9 cellular contexts compared by ENCODE assay signal in the genomic region with DNA sequence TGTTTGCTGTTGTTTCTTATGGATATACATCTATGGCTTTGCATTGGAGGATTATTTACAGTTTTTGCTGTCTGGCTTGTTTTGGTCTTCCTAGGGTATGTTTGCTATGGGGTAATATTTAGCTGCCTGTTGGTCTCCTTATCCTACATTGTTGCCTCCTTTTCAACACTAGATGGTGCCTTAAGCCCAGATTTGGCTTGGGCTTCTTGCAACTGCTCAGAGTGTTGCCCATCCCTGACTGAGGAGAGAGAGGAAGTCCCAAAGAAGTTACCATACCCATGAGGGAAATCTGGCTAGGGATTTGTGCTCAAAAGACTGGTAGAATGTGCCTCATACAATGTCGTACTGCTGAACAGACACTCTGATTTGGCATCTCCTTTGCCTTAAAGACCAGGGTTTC.
DNase-seq lines count a peak whose midpoint lies in the region; ATAC-seq and TF ChIP-seq lines count a peak whose summit lies in the region.
"Had no signal": no experiment of that assay in that cellular context is flagged by ENCODE, and none has a peak within 500 bp of the region (broad histone marks: within the 10 kb centered on the region; RNA-seq: fewer than 3 reads in every experiment).

No MANE protein-coding gene starts in this region.

- no peak overlapping the region for H3K27ac Mint-ChIP-seq in CD4-positive, alpha-beta T cell
- H3K27ac Mint-ChIP-seq: stimulated activated naive CD8-positive, alpha-beta T cell treated with anti-CD3 and anti-CD28 coated beads, Interleukin-15, Interleukin-2, amounts not matched to agents 100 ng/mL and 50 ng/mL, for 24 hours had no signal

- no peaks in the 10 kb centered on the region for H3K27me3 ChIP-seq in H7 (ENCODE audit: control insufficient read depth, insufficient read depth, low read length)
- no peaks in the 10 kb centered on the region for H3K27me3 ChIP-seq in CD4-positive, alpha-beta T cell (ENCODE audit: control insufficient read depth, insufficient read depth, low read length)

- H3K27me3 Mint-ChIP-seq in CD4-positive, alpha-beta T cell, result no peaks in the 10 kb centered on the region
- H3K27me3 Mint-ChIP-seq: stimulated activated naive CD8-positive, alpha-beta T cell treated with anti-CD3 and anti-CD28 coated beads, Interleukin-15, Interleukin-2, amounts not matched to agents 100 ng/mL and 50 ng/mL, for 24 hours had no signal

- no peak overlapping the region for H3K4me3 Mint-ChIP-seq in CD4-positive, alpha-beta T cell
- H3K4me3 Mint-ChIP-seq: stimulated activated naive CD8-positive, alpha-beta T cell treated with anti-CD3 and anti-CD28 coated beads, Interleukin-15, Interleukin-2, amounts not matched to agents 100 ng/mL and 50 ng/mL, for 24 hours had no signal

- H3K36me3 Mint-ChIP-seq in CD4-positive, alpha-beta T cell (ENCODE audit: low read depth), result no peaks in the 10 kb centered on the region

- no peaks in the 10 kb centered on the region for H3K36me3 ChIP-seq in H7 (replicated peaks; ENCODE audit: control insufficient read depth, insufficient read depth, low read length)

- H3K4me1 Mint-ChIP-seq in CD4-positive, alpha-beta T cell (ENCODE audit: low read depth), result no peaks in the 10 kb centered on the region

- ATAC-seq in CD4-positive, alpha-beta T cell (ENCODE audit: poor library complexity), result no peak
- no peak for ATAC-seq in HG02588 (IDR thresholded peaks at IDR 0.05; ENCODE audit: unreplicated experiment)

- intact Hi-C loops in CD4-positive, alpha-beta T cell (cut with DNase I, micrococcal nuclease), result no loop called here

- peak; percentile 29 for TF ChIP-seq CTCF in foreskin fibroblast (IDR thresholded peaks at IDR 0.05; ENCODE audit: low read depth, low read length)
- no peak for TF ChIP-seq CTCF in CD4-positive, alpha-beta T cell (IDR thresholded peaks at IDR 0.05)

- H3K4me3 ChIP-seq in H7 (ENCODE audit: insufficient read depth, low read depth, low read length), result no peak overlapping the region
- H3K4me3 ChIP-seq in foreskin fibroblast (ENCODE audit: low read depth in 1 of 2, low read length in 2 of 2), result no peak overlapping the region

- POLR2A ChIA-PET in CD4-positive, alpha-beta T cell (lab: Charles Lee), result no interaction called here

- peaks cover 7% of the 10 kb centered on the region for H3K9me3 Mint-ChIP-seq in CD4-positive, alpha-beta T cell

- DNase-seq in DMS53 (lab: John Stamatoyannopoulos, UW) (peak; percentile 84), H7 (peak; percentile 53), NOMO-1 treated with dmso at 0.1 percent for 144 hours (lab: John Stamatoyannopoulos, UW; ENCODE audit: unreplicated experiment) (peak; percentile 30), foreskin fibroblast (peak; percentile 4 to 6), putamen (ENCODE audit: low spot score) (no peak), T1000 (lab: John Stamatoyannopoulos, UW) (no peak)
- DNase-seq in CD4-positive, alpha-beta T cell, result no peak

- peaks cover 4% of the 10 kb centered on the region for H3K9me3 ChIP-seq in CD4-positive, alpha-beta T cell (ENCODE audit: control insufficient read depth, low read length)

- H3K27ac ChIP-seq in CD4-positive, alpha-beta T cell (ENCODE audit: low read depth, low read length), result no peak overlapping the region

- CTCF ChIA-PET in CD4-positive, alpha-beta T cell (lab: Charles Lee), result interaction anchor here (1.4 to 1.5 kb wide), 2 partner anchors 197 to 199 kb away, joined by 3 to 5 read pairs; no protein-coding TSS in a partner anchor

Comparison
In these comparisons a context has a peak if more than half of its experiments do, and no peak if none do; other contexts are left out.
1. DNase-seq: peak in DMS53 (single experiment), H7 (single experiment), NOMO-1 treated with dmso at 0.1 percent for 144 hours (single experiment) and foreskin fibroblast (2 of 2); none in CD4-positive, alpha-beta T cell (0 of 10), putamen (single experiment) and T1000 (single experiment).